Comparison of ENCODE assay signal across 31 cellular contexts in the genomic region with DNA sequence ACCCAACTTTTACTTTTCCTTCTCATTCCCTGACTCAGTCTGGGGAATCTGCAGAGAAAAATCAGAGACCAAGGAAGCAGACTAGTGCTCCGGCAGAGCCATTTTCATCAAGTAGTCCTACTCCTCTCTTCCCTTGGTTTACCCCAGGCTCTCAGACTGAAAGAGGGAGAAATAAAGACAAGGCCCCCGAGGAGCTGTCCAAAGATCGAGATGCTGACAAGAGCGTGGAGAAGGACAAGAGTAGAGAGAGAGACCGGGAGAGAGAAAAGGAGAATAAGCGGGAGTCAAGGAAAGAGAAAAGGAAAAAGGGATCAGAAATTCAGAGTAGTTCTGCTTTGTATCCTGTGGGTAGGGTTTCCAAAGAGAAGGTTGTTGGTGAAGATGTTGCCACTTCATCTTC. TPM values are rescaled to one million over a fixed set of nuclear protein-coding genes. Genes with fewer than 3 reads are reported as not detected.
DNase-seq lines count a peak whose midpoint lies in the region; ATAC-seq, FAIRE-seq and TF ChIP-seq lines count a peak whose summit lies in the region.
"Had no signal": no experiment of that assay in that cellular context is flagged by ENCODE, and none has a peak within 500 bp of the region (broad histone marks: within the 10 kb centered on the region; RNA-seq: fewer than 3 reads in every experiment).

No MANE protein-coding gene starts in this region.

- peak overlapping the region; percentile 55 for H3K27ac Mint-ChIP-seq in activated T-cell treated with anti-CD3 and anti-CD28 coated beads, Interleukin-2, amount 50 U/mL, for 24 hours
- peak overlapping the region; percentile 68 for H3K27ac Mint-ChIP-seq in central memory CD8-positive, alpha-beta T cell (ENCODE audit: low read depth)
- H3K27ac Mint-ChIP-seq in osteocyte (ENCODE audit: unreplicated experiment) = peak overlapping the region; percentile 19
- H3K27ac Mint-ChIP-seq: activated CD4-positive, alpha-beta T cell treated with anti-CD3 and anti-CD28 coated beads for 36 hours; dendritic cell treated with granulocyte-macrophage colony-stimulating factor and Interleukin-4, amounts not matched to agents 40 ng/mL and 50 ng/mL, for 4 days; stimulated activated memory B cell treated with anti-CD40 and anti-IgM and Interleukin-4, amounts not matched to agents 10 μg/mL and 1 μg/mL and 100 μg/mL, for 72 hours had no signal

- H3K9me3 ChIP-seq in ovary = no peaks in the 10 kb centered on the region
- H3K9me3 ChIP-seq: body of pancreas, esophagus muscularis mucosa, heart left ventricle, pancreas had no signal

- H3K27ac ChIP-seq in ovary = no peak overlapping the region
- H3K27ac ChIP-seq: body of pancreas, esophagus muscularis mucosa, heart left ventricle, pancreas, PC-9 had no signal

- no peaks in the 10 kb centered on the region for H3K36me3 ChIP-seq in ovary

- no peak for ATAC-seq in central memory CD8-positive, alpha-beta T cell (replicated peaks; ENCODE audit: extremely low read depth, poor library complexity, severe bottlenecking)
- ATAC-seq: activated CD4-positive, alpha-beta T cell treated with anti-CD3 and anti-CD28 coated beads for 36 hours; body of pancreas; pancreas; stimulated activated memory B cell treated with anti-CD40 and anti-IgM and Interleukin-4, amounts not matched to agents 10 μg/mL and 1 μg/mL and 100 μg/mL, for 72 hours had no signal

- no peak overlapping the region for H3K4me3 ChIP-seq in ovary
- H3K4me3 ChIP-seq: body of pancreas, esophagus muscularis mucosa, heart left ventricle, pancreas, PC-9 had no signal

- TF ChIP-seq EP300 in ovary (IDR thresholded peaks at IDR 0.05) = no peak

- no peak overlapping the region for H3K4me3 Mint-ChIP-seq in activated T-cell treated with anti-CD3 and anti-CD28 coated beads, Interleukin-2, amount 50 U/mL, for 24 hours
- H3K4me3 Mint-ChIP-seq in central memory CD8-positive, alpha-beta T cell = no peak overlapping the region
- H3K4me3 Mint-ChIP-seq in osteocyte (ENCODE audit: unreplicated experiment) = no peak overlapping the region
- H3K4me3 Mint-ChIP-seq: activated CD4-positive, alpha-beta T cell treated with anti-CD3 and anti-CD28 coated beads for 36 hours; dendritic cell treated with granulocyte-macrophage colony-stimulating factor and Interleukin-4, amounts not matched to agents 40 ng/mL and 50 ng/mL, for 4 days; stimulated activated memory B cell treated with anti-CD40 and anti-IgM and Interleukin-4, amounts not matched to agents 10 μg/mL and 1 μg/mL and 100 μg/mL, for 72 hours had no signal

- H3K36me3 Mint-ChIP-seq in activated T-cell treated with anti-CD3 and anti-CD28 coated beads, Interleukin-2, amount 50 U/mL, for 24 hours (ENCODE audit: low read depth) = peaks cover 86% of the 10 kb centered on the region
- H3K36me3 Mint-ChIP-seq in central memory CD8-positive, alpha-beta T cell (ENCODE audit: insufficient read depth) = peaks cover 55% of the 10 kb centered on the region
- peaks cover 52% of the 10 kb centered on the region for H3K36me3 Mint-ChIP-seq in osteocyte (ENCODE audit: unreplicated experiment)

- peaks cover 32% of the 10 kb centered on the region for H3K4me1 Mint-ChIP-seq in activated T-cell treated with anti-CD3 and anti-CD28 coated beads, Interleukin-2, amount 50 U/mL, for 24 hours (ENCODE audit: low read depth)
- peaks cover 38% of the 10 kb centered on the region for H3K4me1 Mint-ChIP-seq in central memory CD8-positive, alpha-beta T cell
- H3K4me1 Mint-ChIP-seq in osteocyte (ENCODE audit: unreplicated experiment) = peaks cover 5% of the 10 kb centered on the region
- H3K4me1 Mint-ChIP-seq: stimulated activated memory B cell treated with anti-CD40 and anti-IgM and Interleukin-4, amounts not matched to agents 10 μg/mL and 1 μg/mL and 100 μg/mL, for 72 hours had no signal

- no peak for DNase-seq in activated T-cell treated with anti-CD3 and anti-CD28 coated beads, Interleukin-2, amount 50 U/mL, for 24 hours
- DNase-seq in activated T-cell treated with anti-CD3 and anti-CD28 coated beads, Interleukin-2, amount 50 U/mL, for 48 hours = no peak
- no peak for DNase-seq in GM12892 (ENCODE audit: insufficient read length)
- no peak for DNase-seq in central memory CD8-positive, alpha-beta T cell (ENCODE audit: low spot score in 2 of 2)
- DNase-seq in osteocyte (ENCODE audit: extremely low spot score, unreplicated experiment) = no peak
- DNase-seq in ovary = no peak
- no peak for DNase-seq in midbrain (lab: John Stamatoyannopoulos, UW)
- no peak for DNase-seq in GM13977 (ENCODE audit: low spot score)
- DNase-seq: activated CD4-positive, alpha-beta T cell treated with anti-CD3 and anti-CD28 coated beads for 36 hours; activated gamma-delta T cell treated with Interleukin-2 at 50 U/mL for 16 hours; body of pancreas; DMS 273 treated with DMSO at 0.1 percent for 48 hours; EL; foreskin fibroblast; islet precursor cell; Karpas-422; left ventricle myocardium superior; mesendoderm; NCI-H1417 treated with DMSO at 0.1 percent for 48 hours; NCI-H2029 treated with DMSO at 0.1 percent for 48 hours; NCI-H2227 treated with DMSO at 0.1 percent for 48 hours; NCI-H526 treated with DMSO at 0.1 percent for 48 hours; pancreas; PC-9 had no signal

- 94 to 96% (median 96%) methylated on average over 6 of the region's 6 CpGs for WGBS in ovary, 3 donors

- intact Hi-C loops in ovary (cut with DNase I) = no loop called here

- no peaks in the 10 kb centered on the region for H3K27me3 Mint-ChIP-seq in activated T-cell treated with anti-CD3 and anti-CD28 coated beads, Interleukin-2, amount 50 U/mL, for 24 hours
- H3K27me3 Mint-ChIP-seq in central memory CD8-positive, alpha-beta T cell = no peaks in the 10 kb centered on the region
- H3K27me3 Mint-ChIP-seq in osteocyte (ENCODE audit: unreplicated experiment) = no peaks in the 10 kb centered on the region
- H3K27me3 Mint-ChIP-seq: activated CD4-positive, alpha-beta T cell treated with anti-CD3 and anti-CD28 coated beads for 36 hours; dendritic cell treated with granulocyte-macrophage colony-stimulating factor and Interleukin-4, amounts not matched to agents 40 ng/mL and 50 ng/mL, for 4 days; stimulated activated memory B cell treated with anti-CD40 and anti-IgM and Interleukin-4, amounts not matched to agents 10 μg/mL and 1 μg/mL and 100 μg/mL, for 72 hours had no signal

- TF ChIP-seq POLR2A in GM12892 (IDR thresholded peaks at IDR 0.05; ENCODE audit: low read depth, low read length) = no peak
- no peak for TF ChIP-seq POLR2A in ovary (IDR thresholded peaks at IDR 0.05)

- no peaks in the 10 kb centered on the region for H3K9me3 Mint-ChIP-seq in activated T-cell treated with anti-CD3 and anti-CD28 coated beads, Interleukin-2, amount 50 U/mL, for 24 hours
- H3K9me3 Mint-ChIP-seq in central memory CD8-positive, alpha-beta T cell = no peaks in the 10 kb centered on the region
- H3K9me3 Mint-ChIP-seq in osteocyte (ENCODE audit: unreplicated experiment) = no peaks in the 10 kb centered on the region
- H3K9me3 Mint-ChIP-seq: dendritic cell treated with granulocyte-macrophage colony-stimulating factor and Interleukin-4, amounts not matched to agents 40 ng/mL and 50 ng/mL, for 4 days; stimulated activated memory B cell treated with anti-CD40 and anti-IgM and Interleukin-4, amounts not matched to agents 10 μg/mL and 1 μg/mL and 100 μg/mL, for 72 hours had no signal

- TF ChIP-seq CTCF in osteocyte (IDR thresholded peaks at IDR 0.05) = no peak
- no peak for TF ChIP-seq CTCF in ovary (IDR thresholded peaks at IDR 0.05)
- no peak for TF ChIP-seq CTCF in GM13977 (IDR thresholded peaks at IDR 0.05; ENCODE audit: extremely low read depth, insufficient read depth, missing control alignments)

- FAIRE-seq in GM12892 (lab: Jason Lieb, UNC) = peak; percentile 50
- FAIRE-seq: A204.1, H54, pancreas had no signal

- in situ Hi-C loops in GM13977 (cut with MboI; ENCODE audit: low pct_unique_long_range_greater_than_20kb, low sequenced_read_pairs, unreplicated experiment) = no loop called here

- H3K4me1 ChIP-seq in ovary (ENCODE audit: insufficient read depth) = peaks cover 1% of the 10 kb centered on the region
- H3K4me1 ChIP-seq: body of pancreas had no signal

- H3K27me3 ChIP-seq in ovary = no peaks in the 10 kb centered on the region
- H3K27me3 ChIP-seq: body of pancreas, esophagus muscularis mucosa, heart left ventricle, pancreas had no signal

RNA-seq across cellular contexts. Expression of gene KMT2A, which starts 37.2 kb away (rescaled TPM):
- 30.5 TPM for polyA plus RNA-seq in GM12892 (2012; ENCODE audit: missing spikeins)
- total RNA-seq in osteocyte (56.8 and 62.6 TPM in 2 replicates), ovary (100 to 1,000 TPM in 2 of 7 donors, 10 to 100 TPM in 5; 72.0 to 107 (median 82.0) TPM)
- 10 to 100 TPM; 25.8 to 45.2 TPM for polyA plus RNA-seq in ovary

RNA-seq across cellular contexts. Expression of gene TTC36, which starts 53.7 kb away (rescaled TPM):
- not detected for polyA plus RNA-seq in GM12892 (2012; ENCODE audit: missing spikeins)
- 0.86 and 1.2 TPM in 2 replicates for total RNA-seq in osteocyte
- total RNA-seq in ovary = under 1 TPM in 4 of 7 donors, not detected in 3; 0.23 to 0.38 (median 0.37) TPM
- polyA plus RNA-seq in ovary = under 1 TPM in 1 of 2 donors, not detected in 1; 0.18 TPM
- total RNA-seq: body of pancreas, urinary bladder had no signal

RNA-seq across cellular contexts. Expression of gene TMEM25, which starts 57.5 kb away (rescaled TPM):
- 6.7 TPM for polyA plus RNA-seq in GM12892 (2012; ENCODE audit: missing spikeins)
- 33.6 and 36.2 TPM in 2 replicates for total RNA-seq in osteocyte
- 10 to 100 TPM; 22.1 to 45.1 (median 32.7) TPM for total RNA-seq in ovary
- 10 to 100 TPM; 24.2 to 27.1 TPM for polyA plus RNA-seq in ovary
